Comparison of ENCODE assay signal across 1 cellular context in the genomic region with DNA sequence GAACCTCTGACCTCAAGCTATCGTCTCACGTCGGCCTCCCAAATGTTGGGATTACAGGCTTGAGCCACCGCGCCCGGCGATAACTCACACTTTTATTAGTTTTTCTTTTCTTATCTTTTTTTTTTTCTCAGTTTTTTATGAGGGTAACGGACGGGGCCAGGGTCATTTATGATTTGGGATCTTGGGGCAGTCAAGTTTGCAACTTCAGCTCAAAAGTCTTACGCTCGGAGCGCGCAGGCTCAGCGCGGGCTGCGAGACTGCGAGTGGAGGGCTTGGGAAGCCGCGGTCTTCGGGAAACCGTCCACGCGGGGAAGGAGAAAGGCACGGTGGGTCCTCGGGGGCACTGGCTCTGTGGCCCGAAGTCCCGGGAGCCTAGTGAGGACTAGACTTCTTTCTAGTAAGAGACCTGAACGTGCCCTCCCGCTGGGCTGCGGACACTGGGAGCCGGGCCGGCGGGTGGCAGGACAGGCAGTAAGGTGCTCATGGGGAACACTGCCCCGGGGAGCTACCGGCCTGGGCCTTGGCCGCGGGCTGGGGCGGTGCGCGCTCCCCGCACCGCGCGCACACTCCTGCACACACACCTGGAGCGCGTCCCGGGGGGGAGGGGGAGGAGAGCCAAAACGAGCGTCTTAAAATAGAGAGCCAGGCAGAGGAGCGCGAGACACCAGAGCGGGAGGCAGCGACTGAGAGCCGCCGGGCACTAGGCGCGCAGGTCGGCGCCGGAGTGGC.
TF ChIP-seq lines count a peak whose summit lies in the region.

No MANE protein-coding gene starts in this region.

TF ChIP-seq in GM23338, 12 proteins besides CTCF, POLR2A, EP300 and RAD21 (continued from another document):
- TF ChIP-seq, protein P1, sequence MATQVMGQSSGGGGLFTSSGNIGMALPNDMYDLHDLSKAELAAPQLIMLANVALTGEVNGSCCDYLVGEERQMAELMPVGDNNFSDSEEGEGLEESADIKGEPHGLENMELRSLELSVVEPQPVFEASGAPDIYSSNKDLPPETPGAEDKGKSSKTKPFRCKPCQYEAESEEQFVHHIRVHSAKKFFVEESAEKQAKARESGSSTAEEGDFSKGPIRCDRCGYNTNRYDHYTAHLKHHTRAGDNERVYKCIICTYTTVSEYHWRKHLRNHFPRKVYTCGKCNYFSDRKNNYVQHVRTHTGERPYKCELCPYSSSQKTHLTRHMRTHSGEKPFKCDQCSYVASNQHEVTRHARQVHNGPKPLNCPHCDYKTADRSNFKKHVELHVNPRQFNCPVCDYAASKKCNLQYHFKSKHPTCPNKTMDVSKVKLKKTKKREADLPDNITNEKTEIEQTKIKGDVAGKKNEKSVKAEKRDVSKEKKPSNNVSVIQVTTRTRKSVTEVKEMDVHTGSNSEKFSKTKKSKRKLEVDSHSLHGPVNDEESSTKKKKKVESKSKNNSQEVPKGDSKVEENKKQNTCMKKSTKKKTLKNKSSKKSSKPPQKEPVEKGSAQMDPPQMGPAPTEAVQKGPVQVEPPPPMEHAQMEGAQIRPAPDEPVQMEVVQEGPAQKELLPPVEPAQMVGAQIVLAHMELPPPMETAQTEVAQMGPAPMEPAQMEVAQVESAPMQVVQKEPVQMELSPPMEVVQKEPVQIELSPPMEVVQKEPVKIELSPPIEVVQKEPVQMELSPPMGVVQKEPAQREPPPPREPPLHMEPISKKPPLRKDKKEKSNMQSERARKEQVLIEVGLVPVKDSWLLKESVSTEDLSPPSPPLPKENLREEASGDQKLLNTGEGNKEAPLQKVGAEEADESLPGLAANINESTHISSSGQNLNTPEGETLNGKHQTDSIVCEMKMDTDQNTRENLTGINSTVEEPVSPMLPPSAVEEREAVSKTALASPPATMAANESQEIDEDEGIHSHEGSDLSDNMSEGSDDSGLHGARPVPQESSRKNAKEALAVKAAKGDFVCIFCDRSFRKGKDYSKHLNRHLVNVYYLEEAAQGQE (IDR thresholded peaks at IDR 0.05; ENCODE audit: unreplicated experiment): no peak
- TF ChIP-seq STAT1 (IDR thresholded peaks at IDR 0.05; ENCODE audit: unreplicated experiment) (no peak), EZH2phosphoT487 (IDR thresholded peaks at IDR 0.05; ENCODE audit: unreplicated experiment) (peak; percentile 75)
- TF ChIP-seq, protein P2, sequence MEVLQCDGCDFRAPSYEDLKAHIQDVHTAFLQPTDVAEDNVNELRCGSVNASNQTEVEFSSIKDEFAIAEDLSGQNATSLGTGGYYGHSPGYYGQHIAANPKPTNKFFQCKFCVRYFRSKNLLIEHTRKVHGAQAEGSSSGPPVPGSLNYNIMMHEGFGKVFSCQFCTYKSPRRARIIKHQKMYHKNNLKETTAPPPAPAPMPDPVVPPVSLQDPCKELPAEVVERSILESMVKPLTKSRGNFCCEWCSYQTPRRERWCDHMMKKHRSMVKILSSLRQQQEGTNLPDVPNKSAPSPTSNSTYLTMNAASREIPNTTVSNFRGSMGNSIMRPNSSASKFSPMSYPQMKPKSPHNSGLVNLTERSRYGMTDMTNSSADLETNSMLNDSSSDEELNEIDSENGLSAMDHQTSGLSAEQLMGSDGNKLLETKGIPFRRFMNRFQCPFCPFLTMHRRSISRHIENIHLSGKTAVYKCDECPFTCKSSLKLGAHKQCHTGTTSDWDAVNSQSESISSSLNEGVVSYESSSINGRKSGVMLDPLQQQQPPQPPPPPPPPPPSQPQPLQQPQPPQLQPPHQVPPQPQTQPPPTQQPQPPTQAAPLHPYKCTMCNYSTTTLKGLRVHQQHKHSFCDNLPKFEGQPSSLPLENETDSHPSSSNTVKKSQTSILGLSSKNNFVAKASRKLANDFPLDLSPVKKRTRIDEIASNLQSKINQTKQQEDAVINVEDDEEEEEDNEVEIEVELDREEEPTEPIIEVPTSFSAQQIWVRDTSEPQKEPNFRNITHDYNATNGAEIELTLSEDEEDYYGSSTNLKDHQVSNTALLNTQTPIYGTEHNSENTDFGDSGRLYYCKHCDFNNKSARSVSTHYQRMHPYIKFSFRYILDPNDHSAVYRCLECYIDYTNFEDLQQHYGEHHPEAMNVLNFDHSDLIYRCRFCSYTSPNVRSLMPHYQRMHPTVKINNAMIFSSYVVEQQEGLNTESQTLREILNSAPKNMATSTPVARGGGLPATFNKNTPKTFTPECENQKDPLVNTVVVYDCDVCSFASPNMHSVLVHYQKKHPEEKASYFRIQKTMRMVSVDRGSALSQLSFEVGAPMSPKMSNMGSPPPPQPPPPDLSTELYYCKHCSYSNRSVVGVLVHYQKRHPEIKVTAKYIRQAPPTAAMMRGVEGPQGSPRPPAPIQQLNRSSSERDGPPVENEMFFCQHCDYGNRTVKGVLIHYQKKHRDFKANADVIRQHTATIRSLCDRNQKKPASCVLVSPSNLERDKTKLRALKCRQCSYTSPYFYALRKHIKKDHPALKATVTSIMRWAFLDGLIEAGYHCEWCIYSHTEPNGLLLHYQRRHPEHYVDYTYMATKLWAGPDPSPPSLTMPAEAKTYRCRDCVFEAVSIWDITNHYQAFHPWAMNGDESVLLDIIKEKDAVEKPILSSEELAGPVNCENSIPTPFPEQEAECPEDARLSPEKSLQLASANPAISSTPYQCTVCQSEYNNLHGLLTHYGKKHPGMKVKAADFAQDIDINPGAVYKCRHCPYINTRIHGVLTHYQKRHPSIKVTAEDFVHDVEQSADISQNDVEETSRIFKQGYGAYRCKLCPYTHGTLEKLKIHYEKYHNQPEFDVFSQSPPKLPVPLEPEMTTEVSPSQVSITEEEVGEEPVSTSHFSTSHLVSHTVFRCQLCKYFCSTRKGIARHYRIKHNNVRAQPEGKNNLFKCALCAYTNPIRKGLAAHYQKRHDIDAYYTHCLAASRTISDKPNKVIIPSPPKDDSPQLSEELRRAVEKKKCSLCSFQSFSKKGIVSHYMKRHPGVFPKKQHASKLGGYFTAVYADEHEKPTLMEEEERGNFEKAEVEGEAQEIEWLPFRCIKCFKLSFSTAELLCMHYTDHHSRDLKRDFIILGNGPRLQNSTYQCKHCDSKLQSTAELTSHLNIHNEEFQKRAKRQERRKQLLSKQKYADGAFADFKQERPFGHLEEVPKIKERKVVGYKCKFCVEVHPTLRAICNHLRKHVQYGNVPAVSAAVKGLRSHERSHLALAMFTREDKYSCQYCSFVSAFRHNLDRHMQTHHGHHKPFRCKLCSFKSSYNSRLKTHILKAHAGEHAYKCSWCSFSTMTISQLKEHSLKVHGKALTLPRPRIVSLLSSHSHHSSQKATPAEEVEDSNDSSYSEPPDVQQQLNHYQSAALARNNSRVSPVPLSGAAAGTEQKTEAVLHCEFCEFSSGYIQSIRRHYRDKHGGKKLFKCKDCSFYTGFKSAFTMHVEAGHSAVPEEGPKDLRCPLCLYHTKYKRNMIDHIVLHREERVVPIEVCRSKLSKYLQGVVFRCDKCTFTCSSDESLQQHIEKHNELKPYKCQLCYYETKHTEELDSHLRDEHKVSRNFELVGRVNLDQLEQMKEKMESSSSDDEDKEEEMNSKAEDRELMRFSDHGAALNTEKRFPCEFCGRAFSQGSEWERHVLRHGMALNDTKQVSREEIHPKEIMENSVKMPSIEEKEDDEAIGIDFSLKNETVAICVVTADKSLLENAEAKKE (CRISPR knock-in tag; IDR thresholded peaks at IDR 0.05): no peak
TF ChIP-seq in GM23338: peak in this region for 2.
